In genomic region chr2:169562519-169562918, GRCh38 we compare ENCODE assay signal across 1 cellular context.
TF ChIP-seq lines count a peak whose summit lies in the region.

No MANE protein-coding gene starts in this region.

TF ChIP-seq in K562, 482 proteins besides CTCF, POLR2A, EP300 and RAD21:
- TF ChIP-seq ELF4 (CRISPR knock-in tag; IDR thresholded peaks at IDR 0.05) (no peak), NFXL1 (CRISPR knock-in tag; IDR thresholded peaks at IDR 0.05) (no peak), POLR2B (IDR thresholded peaks at IDR 0.05; ENCODE audit: low read depth, partially characterized antibody) (no peak), KAT7 (CRISPR knock-in tag; IDR thresholded peaks at IDR 0.05; ENCODE audit: borderline replicate concordance) (no peak), MEF2D (tag; conservative IDR thresholded peaks at IDR 0.05; ENCODE audit: low read depth) (no peak), OTX1 (CRISPR knock-in tag; IDR thresholded peaks at IDR 0.05) (no peak), HINFP (tag; conservative IDR thresholded peaks at IDR 0.05; ENCODE audit: low read depth) (no peak), TEAD1 (CRISPR knock-in tag; IDR thresholded peaks at IDR 0.05) (0 out of 4 replicates have a peak, but pooled peaks of 1 of the 2 experiments have one; percentile 7), SP1 (CRISPR knock-in tag; IDR thresholded peaks at IDR 0.05) (0 out of 2 replicates have a peak, but pooled peaks have one; percentile 29), ZNF431 (CRISPR knock-in tag; IDR thresholded peaks at IDR 0.05) (peak; percentile 14; the same call in 1 of the 2 replicates), RBM39 (optimal IDR thresholded peaks at IDR 0.05; ENCODE audit: low read depth, low read length) (no peak)
- TF ChIP-seq, protein P1, sequence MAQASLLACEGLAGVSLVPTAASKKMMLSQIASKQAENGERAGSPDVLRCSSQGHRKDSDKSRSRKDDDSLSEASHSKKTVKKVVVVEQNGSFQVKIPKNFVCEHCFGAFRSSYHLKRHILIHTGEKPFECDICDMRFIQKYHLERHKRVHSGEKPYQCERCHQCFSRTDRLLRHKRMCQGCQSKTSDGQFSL (CRISPR knock-in tag; IDR thresholded peaks at IDR 0.05) = no peak
- TF ChIP-seq, protein P1 (tag; IDR thresholded peaks at IDR 0.05) = no peak
- TF ChIP-seq, protein P2, sequence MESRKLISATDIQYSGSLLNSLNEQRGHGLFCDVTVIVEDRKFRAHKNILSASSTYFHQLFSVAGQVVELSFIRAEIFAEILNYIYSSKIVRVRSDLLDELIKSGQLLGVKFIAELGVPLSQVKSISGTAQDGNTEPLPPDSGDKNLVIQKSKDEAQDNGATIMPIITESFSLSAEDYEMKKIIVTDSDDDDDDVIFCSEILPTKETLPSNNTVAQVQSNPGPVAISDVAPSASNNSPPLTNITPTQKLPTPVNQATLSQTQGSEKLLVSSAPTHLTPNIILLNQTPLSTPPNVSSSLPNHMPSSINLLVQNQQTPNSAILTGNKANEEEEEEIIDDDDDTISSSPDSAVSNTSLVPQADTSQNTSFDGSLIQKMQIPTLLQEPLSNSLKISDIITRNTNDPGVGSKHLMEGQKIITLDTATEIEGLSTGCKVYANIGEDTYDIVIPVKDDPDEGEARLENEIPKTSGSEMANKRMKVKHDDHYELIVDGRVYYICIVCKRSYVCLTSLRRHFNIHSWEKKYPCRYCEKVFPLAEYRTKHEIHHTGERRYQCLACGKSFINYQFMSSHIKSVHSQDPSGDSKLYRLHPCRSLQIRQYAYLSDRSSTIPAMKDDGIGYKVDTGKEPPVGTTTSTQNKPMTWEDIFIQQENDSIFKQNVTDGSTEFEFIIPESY (CRISPR knock-in tag; IDR thresholded peaks at IDR 0.05) = 0 out of 2 replicates have a peak, but pooled peaks have one; percentile 9
TF ChIP-seq in K562: peak in this region for 4.
